ENCODE assay signal across 10 cellular contexts in genomic region chr16:66344533-66345145, GRCh38. TPM values are rescaled to one million over a fixed set of nuclear protein-coding genes. Genes with fewer than 3 reads are reported as not detected.
DNase-seq lines count a peak whose midpoint lies in the region; ATAC-seq and TF ChIP-seq lines count a peak whose summit lies in the region.
"Had no signal": no experiment of that assay in that cellular context is flagged by ENCODE, and none has a peak within 500 bp of the region (broad histone marks: within the 10 kb centered on the region; RNA-seq: fewer than 3 reads in every experiment).

No MANE protein-coding gene starts in this region.

- 56 to 70% (median 67%) methylated on average over 12 to 14 of the region's 14 CpGs for WGBS in stomach, 5 donors

- no peaks in the 10 kb centered on the region for H3K4me1 ChIP-seq in stomach
- H3K4me1 ChIP-seq: HAP-1 had no signal

- intact Hi-C loops in activated naive CD4-positive, alpha-beta T cell treated with anti-CD3 and anti-CD28 coated beads for 36 hours (cut with micrococcal nuclease), result loop anchor here (1.0 to 5.0 kb wide), 2 partner anchors 70 to 138 kb away; no protein-coding TSS in a partner anchor
- intact Hi-C loops in stomach (cut with DNase I; ENCODE audit: low total_unique reads), result no loop called here

- H3K27ac Mint-ChIP-seq in activated naive CD4-positive, alpha-beta T cell treated with anti-CD3 and anti-CD28 coated beads for 36 hours, result no peak overlapping the region
- H3K27ac Mint-ChIP-seq: dendritic cell treated with granulocyte-macrophage colony-stimulating factor and Interleukin-4, amounts not matched to agents 40 ng/mL and 50 ng/mL, for 4 days had no signal

- TF ChIP-seq POLR2A in stomach (IDR thresholded peaks at IDR 0.05), result no peak

- no peak overlapping the region for H3K27ac ChIP-seq in stomach

- TF ChIP-seq CTCF in kidney epithelial cell (IDR thresholded peaks at IDR 0.05; ENCODE audit: insufficient read depth, low read length, poor library complexity, severe bottlenecking), result peak; percentile 70
- peak in 5 of 7 experiments; percentile 13 to 86 (median 42) for TF ChIP-seq CTCF in stomach (IDR thresholded peaks at IDR 0.05)

- no peaks in the 10 kb centered on the region for H3K36me3 Mint-ChIP-seq in activated naive CD4-positive, alpha-beta T cell treated with anti-CD3 and anti-CD28 coated beads for 36 hours (ENCODE audit: low read depth)

- H3K9me3 ChIP-seq in stomach, result no peaks in the 10 kb centered on the region
- H3K9me3 ChIP-seq: HAP-1 had no signal

- H3K4me1 Mint-ChIP-seq in activated naive CD4-positive, alpha-beta T cell treated with anti-CD3 and anti-CD28 coated beads for 36 hours (ENCODE audit: low read depth), result no peaks in the 10 kb centered on the region

- H3K4me3 ChIP-seq in kidney epithelial cell (ENCODE audit: low read depth, low read length) (no peak overlapping the region), stomach (no peak overlapping the region)
- H3K4me3 ChIP-seq: HAP-1 had no signal

- CTCF ChIA-PET in activated naive CD4-positive, alpha-beta T cell treated with anti-CD3 and anti-CD28 coated beads for 36 hours (lab: Charles Lee), result interaction anchor here (0.5 to 6.2 kb wide), 16 partner anchors 10 to 131 kb away, joined by 3 to 53 read pairs (median 4); no protein-coding TSS in a partner anchor

- peaks cover 31% of the 10 kb centered on the region for H3K27me3 Mint-ChIP-seq in activated naive CD4-positive, alpha-beta T cell treated with anti-CD3 and anti-CD28 coated beads for 36 hours (ENCODE audit: low read depth)

- H3K36me3 ChIP-seq in kidney epithelial cell (ENCODE audit: control insufficient read depth, insufficient read depth, low read length), result no peaks in the 10 kb centered on the region
- H3K36me3 ChIP-seq in stomach, result no peaks in the 10 kb centered on the region
- H3K36me3 ChIP-seq: HAP-1 had no signal

- peak; percentile 62 for DNase-seq in activated naive CD4-positive, alpha-beta T cell treated with anti-CD3 and anti-CD28 coated beads for 36 hours
- DNase-seq in activated naive CD4-positive, alpha-beta T cell (lab: John Stamatoyannopoulos, UW), result no peak
- peak; percentile 29 for DNase-seq in NCI-H1694 (lab: John Stamatoyannopoulos, UW)
- DNase-seq in amniotic stem cell (lab: John Stamatoyannopoulos, UW), result peak; percentile 67
- no peak for DNase-seq in kidney epithelial cell (ENCODE audit: low read depth)
- DNase-seq in stomach, result no peak
- DNase-seq in HCEC 1CT, result no peak

- H3K27me3 ChIP-seq in kidney epithelial cell (ENCODE audit: control insufficient read depth, insufficient read depth, low read length) (peaks cover 8% of the 10 kb centered on the region), stomach (peaks cover 0 to 37% (median 0%) of the 10 kb centered on the region in 3 donors)

- TF ChIP-seq EP300 in stomach (IDR thresholded peaks at IDR 0.05), result no peak

- ATAC-seq in HG03520 (IDR thresholded peaks at IDR 0.05; ENCODE audit: unreplicated experiment), result no peak

- H3K9me3 Mint-ChIP-seq in activated naive CD4-positive, alpha-beta T cell treated with anti-CD3 and anti-CD28 coated beads for 36 hours, result no peaks in the 10 kb centered on the region
- H3K9me3 Mint-ChIP-seq: dendritic cell treated with granulocyte-macrophage colony-stimulating factor and Interleukin-4, amounts not matched to agents 40 ng/mL and 50 ng/mL, for 4 days had no signal

- no peak overlapping the region for H3K4me3 Mint-ChIP-seq in activated naive CD4-positive, alpha-beta T cell treated with anti-CD3 and anti-CD28 coated beads for 36 hours
- H3K4me3 Mint-ChIP-seq: dendritic cell treated with granulocyte-macrophage colony-stimulating factor and Interleukin-4, amounts not matched to agents 40 ng/mL and 50 ng/mL, for 4 days had no signal

RNA-seq across cellular contexts. Expression of gene CDH5, which starts 21.9 kb away (rescaled TPM):
- total RNA-seq in activated naive CD4-positive, alpha-beta T cell treated with anti-CD3 and anti-CD28 coated beads for 36 hours, result not detected
- total RNA-seq in kidney epithelial cell (0.67 and 2.1 TPM in 2 replicates), stomach (10 to 100 TPM in 4 of 5 donors, 1 to 10 TPM in 1; 9.0 to 46.9 (median 26.3) TPM)
- polyA plus RNA-seq in stomach, result 1 to 10 TPM; 2.4 to 6.0 (median 4.0) TPM

Comparison
In these comparisons a context has a peak if more than half of its experiments do, and no peak if none do; other contexts are left out.
1. DNase-seq: peak in activated naive CD4-positive, alpha-beta T cell treated with anti-CD3 and anti-CD28 coated beads for 36 hours (single experiment), NCI-H1694 (single experiment) and amniotic stem cell (single experiment); none in activated naive CD4-positive, alpha-beta T cell (0 of 4), kidney epithelial cell (single experiment), stomach (single experiment) and HCEC 1CT (single experiment).